ENCODE assay signal across 16 cellular contexts in the genomic region with DNA sequence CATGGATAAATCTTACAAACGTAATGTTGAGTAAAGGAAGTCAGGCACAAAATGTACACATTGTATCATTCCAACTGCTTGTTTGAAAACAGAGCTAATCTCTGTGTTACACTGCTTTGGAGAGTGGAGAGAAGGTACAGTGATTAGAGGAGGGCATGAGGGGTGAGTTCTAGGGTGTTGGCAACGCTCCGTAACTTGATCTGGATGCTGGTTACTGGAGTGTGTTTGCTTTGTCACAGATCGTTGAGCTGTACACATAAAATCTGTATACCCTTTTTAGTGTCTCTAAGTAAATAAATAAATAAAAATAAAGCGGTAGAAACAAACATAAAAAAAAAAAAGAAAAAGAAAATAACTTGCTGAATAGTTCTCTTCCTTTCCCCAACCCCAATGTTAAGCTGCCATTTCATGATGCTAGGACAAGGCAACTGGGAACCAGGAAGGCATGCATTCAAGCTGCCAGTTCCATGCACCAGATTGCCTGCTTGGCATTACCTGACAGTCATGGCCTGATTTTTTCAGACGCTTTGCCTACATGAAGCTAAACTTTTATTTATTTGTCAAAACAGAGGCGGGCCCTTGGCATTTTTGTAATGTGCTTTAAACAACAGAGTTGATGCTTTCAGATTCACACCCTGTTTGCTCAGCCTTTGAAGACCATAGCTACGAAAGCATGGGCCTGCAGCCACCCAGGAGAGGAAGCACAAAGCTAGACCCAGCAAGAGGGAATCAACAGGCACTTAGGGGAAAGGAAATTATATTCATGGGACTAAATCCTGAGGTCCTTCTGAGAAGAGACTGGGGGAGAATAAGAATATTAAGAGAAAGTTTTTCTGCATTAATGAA. TPM values are rescaled to one million over a fixed set of nuclear protein-coding genes. Genes with fewer than 3 reads are reported as not detected.
DNase-seq lines count a peak whose midpoint lies in the region; ATAC-seq, FAIRE-seq and TF ChIP-seq lines count a peak whose summit lies in the region.
"Had no signal": no experiment of that assay in that cellular context is flagged by ENCODE, and none has a peak within 500 bp of the region (broad histone marks: within the 10 kb centered on the region; RNA-seq: fewer than 3 reads in every experiment).

No MANE protein-coding gene starts in this region.

- no peaks in the 10 kb centered on the region for H3K4me1 ChIP-seq in esophagus muscularis mucosa
- H3K4me1 ChIP-seq: heart right ventricle, prostate gland had no signal

- H3K4me3 Mint-ChIP-seq in CD4-positive, alpha-beta T cell, result no peak overlapping the region
- H3K4me3 Mint-ChIP-seq: activated T-cell treated with anti-CD3 and anti-CD28 coated beads, Interleukin-2, amount 50 U/mL, for 24 hours; T-cell had no signal

- TF ChIP-seq CTCF in C4-2B (conservative IDR thresholded peaks at IDR 0.05) (no peak), esophagus muscularis mucosa (IDR thresholded peaks at IDR 0.05) (no peak)
- no peak for TF ChIP-seq CTCF in CD4-positive, alpha-beta T cell (IDR thresholded peaks at IDR 0.05)

- no peak overlapping the region for H3K27ac Mint-ChIP-seq in CD4-positive, alpha-beta T cell
- H3K27ac Mint-ChIP-seq: activated T-cell treated with anti-CD3 and anti-CD28 coated beads, Interleukin-2, amount 50 U/mL, for 24 hours; T-cell had no signal

- H3K36me3 Mint-ChIP-seq in CD4-positive, alpha-beta T cell (ENCODE audit: low read depth), result no peaks in the 10 kb centered on the region
- H3K36me3 Mint-ChIP-seq: T-cell had no signal

- no peak for ATAC-seq in CD4-positive, alpha-beta T cell (ENCODE audit: poor library complexity)
- ATAC-seq: T-cell had no signal

- no peaks in the 10 kb centered on the region for H3K27me3 ChIP-seq in esophagus muscularis mucosa
- no peaks in the 10 kb centered on the region for H3K27me3 ChIP-seq in CD4-positive, alpha-beta T cell (ENCODE audit: control insufficient read depth, insufficient read depth, low read length)
- H3K27me3 ChIP-seq: heart right ventricle had no signal

- 84% methylated on average over 8 of the region's 8 CpGs for WGBS in esophagus muscularis mucosa

- TF ChIP-seq POLR2A in GM12891 (IDR thresholded peaks at IDR 0.05; ENCODE audit: low read depth, low read length), result no peak
- TF ChIP-seq POLR2A in esophagus muscularis mucosa (IDR thresholded peaks at IDR 0.05; ENCODE audit: low read depth), result no peak

- CTCF ChIA-PET in CD4-positive, alpha-beta T cell (lab: Charles Lee), result interaction anchor here (0.6 kb wide), 1 partner anchor 265 kb away, joined by 6 read pairs; no protein-coding TSS in a partner anchor

- no peaks in the 10 kb centered on the region for H3K4me1 Mint-ChIP-seq in CD4-positive, alpha-beta T cell (ENCODE audit: low read depth)
- H3K4me1 Mint-ChIP-seq: T-cell had no signal

- H3K9me3 ChIP-seq in esophagus muscularis mucosa, result peaks cover 0 to 8% (median 4%) of the 10 kb centered on the region in 4 donors
- no peaks in the 10 kb centered on the region for H3K9me3 ChIP-seq in CD4-positive, alpha-beta T cell (ENCODE audit: control insufficient read depth, low read length)
- H3K9me3 ChIP-seq: prostate gland had no signal

- POLR2A ChIA-PET in CD4-positive, alpha-beta T cell (lab: Charles Lee), result no interaction called here

- peaks cover 4 to 25% (median 11%) of the 10 kb centered on the region in 4 donors for H3K36me3 ChIP-seq in esophagus muscularis mucosa
- H3K36me3 ChIP-seq: prostate gland had no signal

- H3K4me3 ChIP-seq in esophagus muscularis mucosa, result no peak overlapping the region
- H3K4me3 ChIP-seq: heart right ventricle, prostate gland had no signal

- H3K27me3 Mint-ChIP-seq in CD4-positive, alpha-beta T cell, result no peaks in the 10 kb centered on the region

- H3K9me3 Mint-ChIP-seq in CD4-positive, alpha-beta T cell, result no peaks in the 10 kb centered on the region

- no peak for DNase-seq in GM12891 (ENCODE audit: insufficient read length, low spot score)
- peak; percentile 56 for DNase-seq in NCI-H510A (lab: John Stamatoyannopoulos, UW)
- DNase-seq in esophagus muscularis mucosa (ENCODE audit: extremely low spot score), result peak; percentile 68
- DNase-seq in CD4-positive, alpha-beta T cell, result no peak
- DNase-seq in activated CD4-positive, alpha-beta T cell treated with anti-CD3 and anti-CD28 coated beads for 48 hours, result no peak
- DNase-seq in CD1c-positive myeloid dendritic cell (ENCODE audit: extremely low spot score), result no peak
- no peak for DNase-seq in activated CD4-positive, alpha-beta T cell treated with anti-CD3 and anti-CD28 coated beads, Interleukin-2, amount 50 U/mL, for 1 hour
- DNase-seq: activated CD4-positive, alpha-beta T cell treated with anti-CD3 and anti-CD28 coated beads for 1 hour; activated T-cell treated with anti-CD3 and anti-CD28 coated beads, Interleukin-2, amount 50 U/mL, for 24 hours; amniotic stem cell; cortex of kidney; heart right ventricle; T-cell had no signal

- H3K27ac ChIP-seq in C4-2B, result peak overlapping the region; percentile 31; the same call in 1 of the 2 replicates
- H3K27ac ChIP-seq in esophagus muscularis mucosa (replicated peaks in 1 of 4), result no peak overlapping the region
- no peak overlapping the region for H3K27ac ChIP-seq in CD4-positive, alpha-beta T cell (ENCODE audit: low read depth, low read length)
- H3K27ac ChIP-seq: heart right ventricle, prostate gland had no signal

- peak; percentile 35 for FAIRE-seq in GM12891 (lab: Jason Lieb, UNC)
- FAIRE-seq: GM19239 had no signal

- TF ChIP-seq EP300 in esophagus muscularis mucosa (IDR thresholded peaks at IDR 0.05), result no peak

- intact Hi-C loops in esophagus muscularis mucosa (cut with DNase I), result no loop called here
- intact Hi-C loops in CD4-positive, alpha-beta T cell (cut with DNase I, micrococcal nuclease), result no loop called here

TF ChIP-seq in GM12891, 5 proteins besides CTCF, POLR2A, EP300 and RAD21:
- TF ChIP-seq PAX5 (IDR thresholded peaks at IDR 0.05; ENCODE audit: insufficient read depth, low read length, severe bottlenecking), result no peak
- TF ChIP-seq TAF1 (IDR thresholded peaks at IDR 0.05; ENCODE audit: low read depth, low read length), result no peak
- TF ChIP-seq SPI1 (IDR thresholded peaks at IDR 0.05; ENCODE audit: low read depth, low read length), result no peak
- no peak for TF ChIP-seq POLR2AphosphoS5 (IDR thresholded peaks at IDR 0.05; ENCODE audit: low read depth, low read length)
- no peak for TF ChIP-seq POU2F2 (IDR thresholded peaks at IDR 0.05; ENCODE audit: low read depth, low read length)
TF ChIP-seq in GM12891: peak in this region for 0.

RNA-seq across cellular contexts. Expression of a gene that starts 21.2 kb away (rescaled TPM):
- 0.12 TPM for polyA plus RNA-seq in GM12891 (2012; ENCODE audit: low read depth, missing spikeins)
- total RNA-seq in esophagus muscularis mucosa, result 10 to 100 TPM; 23.7 to 37.0 (median 30.9) TPM
- under 1 TPM; 0.92 to 0.96 TPM for total RNA-seq in CD4-positive, alpha-beta T cell

Comparison
In these comparisons a context has a peak if more than half of its experiments do, and no peak if none do; other contexts are left out.
1. DNase-seq: peak in NCI-H510A (single experiment) and esophagus muscularis mucosa (single experiment); none in GM12891 (single experiment), CD4-positive, alpha-beta T cell (0 of 10), activated CD4-positive, alpha-beta T cell treated with anti-CD3 and anti-CD28 coated beads for 48 hours (single experiment), CD1c-positive myeloid dendritic cell (single experiment) and activated CD4-positive, alpha-beta T cell treated with anti-CD3 and anti-CD28 coated beads, Interleukin-2, amount 50 U/mL, for 1 hour (single experiment).
2. RNA of a gene that starts 21.2 kb away (total RNA-seq): 23.7 to 37.0 TPM in esophagus muscularis mucosa; 0.92 to 0.96 TPM in CD4-positive, alpha-beta T cell; every median in the first group is over 10 times any median in the second.